ENCODE assay signal across 20 cellular contexts in the genomic region with DNA sequence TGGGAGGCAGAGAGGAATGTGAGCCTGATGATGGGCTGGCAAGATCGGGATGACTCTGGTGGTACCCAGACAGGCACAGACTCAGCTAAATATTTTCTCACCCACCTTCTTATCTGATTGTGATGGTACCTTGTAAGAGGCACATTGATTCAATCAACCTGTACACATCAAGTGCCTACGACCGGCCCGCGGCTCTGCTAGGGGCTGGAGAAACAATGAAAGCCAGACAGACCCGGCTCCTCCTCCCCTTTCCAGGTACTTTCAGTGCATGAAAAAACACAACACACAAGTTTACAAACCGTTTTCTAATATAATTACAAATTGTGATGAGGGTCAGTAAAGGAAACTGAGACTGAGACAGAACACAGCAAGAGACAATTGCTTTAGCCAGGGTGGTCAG.
A peak's percentile ranks its signal among the peaks of the same experiment; 100 is the strongest.
DNase-seq lines count a peak whose midpoint lies in the region; TF ChIP-seq lines count a peak whose summit lies in the region.
"Had no signal": no experiment of that assay in that cellular context is flagged by ENCODE, and none has a peak within 500 bp of the region (broad histone marks: within the 10 kb centered on the region; RNA-seq: fewer than 3 reads in every experiment).

No MANE protein-coding gene starts in this region.

- no peak for DNase-seq in T-helper 1 cell
- DNase-seq in neural crest cell (ENCODE audit: low read depth, low spot score) = no peak
- no peak for DNase-seq in NCI-H187 (lab: John Stamatoyannopoulos, UW)
- DNase-seq in NCI-H1048 (lab: John Stamatoyannopoulos, UW) = no peak
- DNase-seq: ACHN; BE2C; C1 segment of cervical spinal cord; CD4-positive, alpha-beta memory T cell; CD4-positive, CD25-positive, alpha-beta regulatory T cell; CD8-positive, alpha-beta memory T cell; COR-L47; DMS 273 treated with DMSO at 0.1 percent for 48 hours; DMS153; DMS53; DMS79; DND-41; EL; GDM1 had no signal

- no peaks in the 10 kb centered on the region for H3K9me3 Mint-ChIP-seq in T-helper 1 cell treated with Interleukin-12 subunit alpha and Interleukin-12 subunit beta and Interleukin-4 antibody, amounts not matched to agents 30 μg/mL and 1 μg/mL, for 36 hours
- no peaks in the 10 kb centered on the region for H3K9me3 Mint-ChIP-seq in neural crest cell
- H3K9me3 Mint-ChIP-seq: CD4-positive, alpha-beta memory T cell; CD4-positive, CD25-positive, alpha-beta regulatory T cell; CD8-positive, alpha-beta memory T cell had no signal

- no peak overlapping the region for H3K4me3 Mint-ChIP-seq in T-helper 1 cell treated with Interleukin-12 subunit alpha and Interleukin-12 subunit beta and Interleukin-4 antibody, amounts not matched to agents 30 μg/mL and 1 μg/mL, for 36 hours
- no peak overlapping the region for H3K4me3 Mint-ChIP-seq in neural crest cell
- H3K4me3 Mint-ChIP-seq: CD14-positive monocyte; CD4-positive, alpha-beta memory T cell; CD4-positive, CD25-positive, alpha-beta regulatory T cell; CD8-positive, alpha-beta memory T cell had no signal

- no peak for TF ChIP-seq CTCF in neural crest cell (conservative IDR thresholded peaks at IDR 0.05)

- peak overlapping the region; percentile 16 for H3K27ac Mint-ChIP-seq in T-helper 1 cell treated with Interleukin-12 subunit alpha and Interleukin-12 subunit beta and Interleukin-4 antibody, amounts not matched to agents 30 μg/mL and 1 μg/mL, for 36 hours
- peak overlapping the region; percentile 93 for H3K27ac Mint-ChIP-seq in neural crest cell (ENCODE audit: unreplicated experiment)
- H3K27ac Mint-ChIP-seq: CD4-positive, alpha-beta memory T cell; CD4-positive, CD25-positive, alpha-beta regulatory T cell; CD8-positive, alpha-beta memory T cell had no signal

- H3K4me1 Mint-ChIP-seq in T-helper 1 cell treated with Interleukin-12 subunit alpha and Interleukin-12 subunit beta and Interleukin-4 antibody, amounts not matched to agents 30 μg/mL and 1 μg/mL, for 36 hours (ENCODE audit: low read depth) = no peaks in the 10 kb centered on the region
- H3K4me1 Mint-ChIP-seq in neural crest cell = peaks cover 15% of the 10 kb centered on the region
- H3K4me1 Mint-ChIP-seq: CD14-positive monocyte; CD4-positive, alpha-beta memory T cell; CD8-positive, alpha-beta memory T cell had no signal

- no peaks in the 10 kb centered on the region for H3K36me3 Mint-ChIP-seq in T-helper 1 cell treated with Interleukin-12 subunit alpha and Interleukin-12 subunit beta and Interleukin-4 antibody, amounts not matched to agents 30 μg/mL and 1 μg/mL, for 36 hours (ENCODE audit: low read depth)
- no peaks in the 10 kb centered on the region for H3K36me3 Mint-ChIP-seq in neural crest cell (ENCODE audit: low read depth)
- H3K36me3 Mint-ChIP-seq: CD14-positive monocyte; CD4-positive, alpha-beta memory T cell; CD4-positive, CD25-positive, alpha-beta regulatory T cell; CD8-positive, alpha-beta memory T cell had no signal

- H3K27me3 Mint-ChIP-seq in T-helper 1 cell treated with Interleukin-12 subunit alpha and Interleukin-12 subunit beta and Interleukin-4 antibody, amounts not matched to agents 30 μg/mL and 1 μg/mL, for 36 hours (ENCODE audit: low read depth) = no peaks in the 10 kb centered on the region
- no peaks in the 10 kb centered on the region for H3K27me3 Mint-ChIP-seq in neural crest cell (ENCODE audit: low read depth)
